Comparison of ENCODE assay signal across 8 cellular contexts in the genomic region with DNA sequence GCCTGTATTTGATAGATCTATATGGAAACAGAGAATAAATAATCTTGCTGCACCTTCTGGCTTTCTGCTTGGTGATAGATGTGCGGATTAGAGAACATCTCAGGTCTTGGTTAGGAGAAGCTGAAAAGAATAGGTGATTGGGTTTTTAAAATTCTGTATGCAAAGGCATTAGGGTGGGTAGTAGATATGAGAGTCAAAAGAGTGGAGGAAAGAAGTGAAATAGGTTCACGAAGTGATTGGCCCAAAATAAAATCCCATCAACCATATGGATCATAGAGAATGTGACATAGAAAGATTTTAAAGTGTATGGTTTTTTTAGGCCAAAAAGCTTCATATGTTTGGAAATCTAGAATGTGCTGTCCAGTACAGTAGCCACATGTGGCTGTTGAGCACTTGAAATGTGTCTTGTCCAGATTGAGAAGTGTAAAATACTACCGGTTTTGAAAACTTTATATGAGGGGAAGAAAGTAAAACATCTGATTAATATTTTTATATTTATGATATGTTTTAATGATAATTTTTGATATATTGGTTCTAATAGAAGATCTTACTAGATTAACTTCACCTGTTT. TPM values are rescaled to one million over a fixed set of nuclear protein-coding genes. Genes with fewer than 3 reads are reported as not detected.
DNase-seq lines count a peak whose midpoint lies in the region; ATAC-seq, FAIRE-seq and TF ChIP-seq lines count a peak whose summit lies in the region.

No MANE protein-coding gene starts in this region.

- peaks cover 17 to 25% of the 10 kb centered on the region in 2 donors for H3K4me1 ChIP-seq in muscle layer of duodenum (ENCODE audit: control insufficient read depth in 1 of 2, insufficient read depth in 2 of 2, low read length in 2 of 2)
- peaks cover 49% of the 10 kb centered on the region for H3K4me1 ChIP-seq in body of pancreas

- H3K36me3 Mint-ChIP-seq in stimulated activated naive CD8-positive, alpha-beta T cell treated with anti-CD3 and anti-CD28 coated beads, Interleukin-15, Interleukin-2, amounts not matched to agents 100 ng/mL and 50 ng/mL, for 24 hours (ENCODE audit: low read depth) = peaks cover 40% of the 10 kb centered on the region

- H3K9me3 Mint-ChIP-seq in stimulated activated naive CD8-positive, alpha-beta T cell treated with anti-CD3 and anti-CD28 coated beads, Interleukin-15, Interleukin-2, amounts not matched to agents 100 ng/mL and 50 ng/mL, for 24 hours = no peaks in the 10 kb centered on the region

- TF ChIP-seq CTCF in brain microvascular endothelial cell (IDR thresholded peaks at IDR 0.05; ENCODE audit: low read depth, low read length, missing control alignments) (no peak), body of pancreas (IDR thresholded peaks at IDR 0.05) (no peak)

- no peak for FAIRE-seq in H54 (lab: Jason Lieb, UNC)

- H3K27ac Mint-ChIP-seq in stimulated activated naive CD8-positive, alpha-beta T cell treated with anti-CD3 and anti-CD28 coated beads, Interleukin-15, Interleukin-2, amounts not matched to agents 100 ng/mL and 50 ng/mL, for 24 hours = peak overlapping the region; percentile 93

- ATAC-seq in stimulated activated naive CD8-positive, alpha-beta T cell treated with anti-CD3 and anti-CD28 coated beads, Interleukin-15, Interleukin-2, amounts not matched to agents 100 U/mL and 50 U/mL, for 24 hours = no peak
- ATAC-seq in body of pancreas (no peak), HG03469 (IDR thresholded peaks at IDR 0.05; ENCODE audit: unreplicated experiment) (no peak)

- peak overlapping the region; percentile 88 for H3K4me3 Mint-ChIP-seq in stimulated activated naive CD8-positive, alpha-beta T cell treated with anti-CD3 and anti-CD28 coated beads, Interleukin-15, Interleukin-2, amounts not matched to agents 100 ng/mL and 50 ng/mL, for 24 hours

- H3K27me3 Mint-ChIP-seq in stimulated activated naive CD8-positive, alpha-beta T cell treated with anti-CD3 and anti-CD28 coated beads, Interleukin-15, Interleukin-2, amounts not matched to agents 100 ng/mL and 50 ng/mL, for 24 hours = no peaks in the 10 kb centered on the region

- no peak for TF ChIP-seq POLR2A in H54 (IDR thresholded peaks at IDR 0.05; ENCODE audit: low read depth, low read length)
- no peak for TF ChIP-seq POLR2A in body of pancreas (IDR thresholded peaks at IDR 0.05)

- H3K27ac ChIP-seq in brain microvascular endothelial cell (peak overlapping the region; percentile 92), muscle layer of duodenum (ENCODE audit: low read length) (peak overlapping the region; percentile 99), body of pancreas (peak overlapping the region in 2 of 4 donors; percentile 97 to 98)

- intact Hi-C loops in body of pancreas (cut with DNase I) = no loop called here

- H3K4me3 ChIP-seq in brain microvascular endothelial cell (ENCODE audit: low read depth, low read length) = peak overlapping the region; percentile 79
- peak overlapping the region; percentile 85 to 99 for H3K4me3 ChIP-seq in muscle layer of duodenum (ENCODE audit: low read depth in 1 of 2, low read length in 2 of 2)
- no peak overlapping the region for H3K4me3 ChIP-seq in body of pancreas

- WGBS in body of pancreas, 2 donors = 52 to 65% methylated on average over 3 of the region's 3 CpGs

- peaks cover 70% of the 10 kb centered on the region for H3K4me1 Mint-ChIP-seq in stimulated activated naive CD8-positive, alpha-beta T cell treated with anti-CD3 and anti-CD28 coated beads, Interleukin-15, Interleukin-2, amounts not matched to agents 100 ng/mL and 50 ng/mL, for 24 hours (ENCODE audit: low read depth)

- in situ Hi-C loops in brain microvascular endothelial cell (cut with HindIII; ENCODE audit: low pct_ligation_motif_present, low sequenced_read_pairs) = no loop called here

- no peaks in the 10 kb centered on the region for H3K36me3 ChIP-seq in brain microvascular endothelial cell (replicated peaks)
- peaks cover 0 to 26% of the 10 kb centered on the region in 2 donors for H3K36me3 ChIP-seq in muscle layer of duodenum (ENCODE audit: control insufficient read depth in 1 of 2, insufficient read depth in 2 of 2, low read length in 2 of 2)
- no peaks in the 10 kb centered on the region for H3K36me3 ChIP-seq in body of pancreas (replicated peaks in 1 of 2; ENCODE audit: insufficient read depth in 1 of 2, low read depth in 2 of 2)

- H3K9me3 ChIP-seq in muscle layer of duodenum (ENCODE audit: control insufficient read depth in 1 of 2, low read length in 2 of 2) = no peaks in the 10 kb centered on the region
- H3K9me3 ChIP-seq in body of pancreas = no peaks in the 10 kb centered on the region

- DNase-seq in stimulated activated naive CD8-positive, alpha-beta T cell treated with anti-CD3 and anti-CD28 coated beads, Interleukin-15, Interleukin-2, amounts not matched to agents 100 U/mL and 50 U/mL, for 24 hours = no peak
- no peak for DNase-seq in brain microvascular endothelial cell
- DNase-seq in H54 (ENCODE audit: insufficient read length, low spot score) = no peak
- DNase-seq in body of pancreas = no peak
- no peak for DNase-seq in stimulated activated CD4-positive, alpha-beta T cell treated with anti-CD3 and anti-CD28 coated beads, Interleukin-2, amount 100 ng/mL, for 48 hours

- no peaks in the 10 kb centered on the region for H3K27me3 ChIP-seq in brain microvascular endothelial cell (replicated peaks)
- H3K27me3 ChIP-seq in muscle layer of duodenum (ENCODE audit: low read depth, low read length) = no peaks in the 10 kb centered on the region
- H3K27me3 ChIP-seq in body of pancreas = no peaks in the 10 kb centered on the region

RNA-seq across cellular contexts. Expression of gene MBNL1, which starts 2.8 kb away (rescaled TPM):
- total RNA-seq in body of pancreas = 10 to 100 TPM; 77.3 to 82.4 TPM

Comparison
In these comparisons a context has a peak if more than half of its experiments do, and no peak if none do; other contexts are left out.
1. H3K4me3 ChIP-seq: peak in brain microvascular endothelial cell (single experiment) and muscle layer of duodenum (2 of 2); none in body of pancreas (0 of 2).